ENCODE assay signal across 8 cellular contexts in genomic region chr20:64062596-64063388, GRCh38. TPM values are rescaled to one million over a fixed set of nuclear protein-coding genes. Genes with fewer than 3 reads are reported as not detected.
DNase-seq lines count a peak whose midpoint lies in the region; ATAC-seq and TF ChIP-seq lines count a peak whose summit lies in the region.

TCEA2 (plus strand) TSS chr20:64063198; CDS start chr20:64063313, 115 bp downstream.

- 2 to 3% methylated on average over 56 to 76 of the region's 85 CpGs for WGBS in GM23248 (ENCODE audit: low coverage in 1 of 2, low lambda C conversion rate in 2 of 2, missing lambda C conversion rate in 2 of 2), 2 experiments

- POLR2A ChIA-PET in RWPE1 (lab: Yijun Ruan, JAX; ENCODE audit: low non-redundant PET), result interaction anchor here (0.6 to 1.0 kb wide), 6 partner anchors 10 to 199 kb away, joined by 3 to 8 read pairs (median 4); no protein-coding TSS in a partner anchor

- DNase-seq in DMS53 (lab: John Stamatoyannopoulos, UW), result peak; percentile 98
- DNase-seq in GM23248, result peak; percentile 99
- peak; percentile 94 for DNase-seq in LHCN-M2 (ENCODE audit: low read depth)
- peak; percentile 99 for DNase-seq in RWPE1 (ENCODE audit: low spot score)
- peak; percentile 95 for DNase-seq in fibroblast of mammary gland (ENCODE audit: low read depth)
- peak; percentile 87 for DNase-seq in natural killer cell
- DNase-seq in stimulated activated naive CD4-positive, alpha-beta T cell (lab: John Stamatoyannopoulos, UW), result peak; percentile 83 to 90 (median 89)

- no peaks in the 10 kb centered on the region for H4K20me1 ChIP-seq in GM23248 (ENCODE audit: insufficient read depth)

- peaks cover 9% of the 10 kb centered on the region for H3K36me3 Mint-ChIP-seq in activated T-helper 17 cell treated with anti-CD3 and anti-CD28 coated beads, Interleukin-2, amount 50 U/mL, for 72 hours (ENCODE audit: low read depth)
- H3K36me3 Mint-ChIP-seq in natural killer cell, result no peaks in the 10 kb centered on the region

- 0 out of 2 replicates have a peak, but pooled peaks cover 8% of the 10 kb centered on the region for H3K79me2 ChIP-seq in GM23248 (ENCODE audit: insufficient read depth)

- peak within 1 kb of the TSS; percentile 89 for H3K27ac Mint-ChIP-seq in activated T-helper 17 cell treated with anti-CD3 and anti-CD28 coated beads, Interleukin-2, amount 50 U/mL, for 72 hours
- peak within 1 kb of the TSS in 1 of 2 donors; percentile 87 for H3K27ac Mint-ChIP-seq in natural killer cell

- H3K27me3 Mint-ChIP-seq in activated T-helper 17 cell treated with anti-CD3 and anti-CD28 coated beads, Interleukin-2, amount 50 U/mL, for 72 hours, result no peaks in the 10 kb centered on the region
- no peaks in the 10 kb centered on the region for H3K27me3 Mint-ChIP-seq in natural killer cell (ENCODE audit: low read depth in 2 of 2)

- CTCF ChIA-PET in RWPE1 (lab: Yijun Ruan, JAX), result interaction anchor here (1.0 to 6.5 kb wide), 3 partner anchors 13 to 24 kb away, joined by 4 to 98 read pairs (median 6); partner anchors contain the start of gene C20orf204

- H3K9me2 ChIP-seq in GM23248 (ENCODE audit: insufficient read depth), result no peaks in the 10 kb centered on the region

- no peaks in the 10 kb centered on the region for H3K36me3 ChIP-seq in GM23248 (ENCODE audit: low read depth)

- intact Hi-C loops in natural killer cell (cut with micrococcal nuclease), result no loop called here

- peak within 1 kb of the TSS; percentile 94 for H3K4me2 ChIP-seq in GM23248 (ENCODE audit: unreplicated experiment)

- H3K4me3 Mint-ChIP-seq in activated T-helper 17 cell treated with anti-CD3 and anti-CD28 coated beads, Interleukin-2, amount 50 U/mL, for 72 hours, result peak within 1 kb of the TSS; percentile 89
- H3K4me3 Mint-ChIP-seq in natural killer cell, result peak within 1 kb of the TSS; percentile 86

- no peaks in the 10 kb centered on the region for H3K9me3 ChIP-seq in GM23248 (ENCODE audit: low read depth)

- H2AFZ ChIP-seq in GM23248, result peak within 1 kb of the TSS; percentile 91

- no peaks in the 10 kb centered on the region for H3K27me3 ChIP-seq in GM23248 (replicated peaks; ENCODE audit: insufficient read depth)

- H3K4me3 ChIP-seq in GM23248, result peak within 1 kb of the TSS; percentile 89
- H3K4me3 ChIP-seq in fibroblast of mammary gland (ENCODE audit: control insufficient read depth, low read depth, low read length), result peak within 1 kb of the TSS; percentile 75

- H3K4me1 Mint-ChIP-seq in activated T-helper 17 cell treated with anti-CD3 and anti-CD28 coated beads, Interleukin-2, amount 50 U/mL, for 72 hours, result peaks cover 26% of the 10 kb centered on the region
- H3K4me1 Mint-ChIP-seq in natural killer cell, result peaks cover 33 to 56% of the 10 kb centered on the region in 2 donors

- H3K9me3 Mint-ChIP-seq in activated T-helper 17 cell treated with anti-CD3 and anti-CD28 coated beads, Interleukin-2, amount 50 U/mL, for 72 hours, result no peaks in the 10 kb centered on the region
- H3K9me3 Mint-ChIP-seq in natural killer cell, result no peaks in the 10 kb centered on the region

- H3K27ac ChIP-seq in GM23248 (peak within 1 kb of the TSS; percentile 79), RWPE1 (peak within 1 kb of the TSS; percentile 83)

- peaks cover 27% of the 10 kb centered on the region for H3K4me1 ChIP-seq in GM23248 (ENCODE audit: insufficient read depth)

- TF ChIP-seq CTCF in RWPE1 (conservative IDR thresholded peaks at IDR 0.05; ENCODE audit: low read depth) (no peak), fibroblast of mammary gland (conservative IDR thresholded peaks at IDR 0.05; ENCODE audit: control insufficient read depth, insufficient read depth, low read depth, low read length) (no peak), natural killer cell (IDR thresholded peaks at IDR 0.05) (no peak)

- H3K9ac ChIP-seq in GM23248, result peak within 1 kb of the TSS; percentile 96

- 0 out of 2 replicates have a peak, but pooled peaks cover 3% of the 10 kb centered on the region for H3F3A ChIP-seq in GM23248 (ENCODE audit: insufficient read depth)

- in situ Hi-C loops in GM23248 (cut with MboI), result no loop called here

- peak; percentile 83 for ATAC-seq in activated T-helper 17 cell treated with anti-CD3 and anti-CD28 coated beads, Interleukin-2, amount 50 U/mL, for 72 hours (replicated peaks)
- ATAC-seq in natural killer cell, result peak; percentile 82 to 92 (median 86)

RNA-seq across cellular contexts. Expression of gene TCEA2, which starts in this region (rescaled TPM):
- 34.3 and 39.2 TPM in 2 replicates for total RNA-seq in GM23248 (2014; rRNA removed; shearing (Covaris generic))
- 67.9 and 70.7 TPM in 2 replicates for polyA plus RNA-seq in GM23248 (2016; fragmentation: Nextera tagmentation; extraction: Ambion mirVana)
- total RNA-seq in LHCN-M2 (2014; rRNA removed), result 30.7 and 41.1 TPM in 2 replicates
- polyA plus RNA-seq in LHCN-M2 (2012), result 77.5 TPM
- 10 to 100 TPM; 52.0 to 79.9 TPM for total RNA-seq in activated T-helper 17 cell treated with anti-CD3 and anti-CD28 coated beads, Interleukin-2, amount 50 U/mL, for 72 hours
- 10 to 100 TPM; 25.0 to 28.7 (median 28.5) TPM for total RNA-seq in natural killer cell

Comparison
In these comparisons a context has a peak if more than half of its experiments do, and no peak if none do; other contexts are left out.
1. Peak in every context shown above with its lines: DNase-seq, ATAC-seq, H3K4me3 ChIP-seq and H3K27ac ChIP-seq.